Comparison of ENCODE assay signal across 9 cellular contexts in the genomic region with DNA sequence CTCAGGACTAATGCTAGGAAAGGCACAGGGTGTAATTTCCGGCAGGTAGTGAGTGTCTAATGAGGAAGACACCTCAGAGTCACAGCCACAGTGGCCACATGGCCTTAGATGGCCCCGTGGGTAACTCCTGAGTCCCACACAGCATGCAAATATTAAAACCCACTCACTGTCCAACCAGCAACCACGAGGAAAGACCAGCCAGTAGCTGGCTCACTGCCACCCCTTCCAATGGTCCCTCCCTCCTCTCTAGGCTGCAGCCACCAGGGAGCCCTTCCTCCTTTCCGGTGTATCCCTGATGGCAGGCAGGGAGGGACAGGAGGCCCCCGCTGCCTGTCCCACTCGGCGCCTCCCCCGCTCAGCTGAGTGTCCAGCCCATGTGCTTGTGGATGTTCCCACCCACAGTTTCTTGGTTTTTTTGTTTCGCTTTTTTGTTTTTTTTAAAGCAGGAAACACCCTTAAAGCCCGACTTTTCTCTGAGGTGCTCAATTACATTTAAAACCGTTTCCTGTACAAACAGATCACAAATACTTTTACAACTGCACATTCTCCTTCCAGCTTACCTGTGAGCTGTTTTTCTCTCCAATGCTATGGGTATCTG. TPM values are rescaled to one million over a fixed set of nuclear protein-coding genes. Genes with fewer than 3 reads are reported as not detected.
DNase-seq lines count a peak whose midpoint lies in the region; ATAC-seq, FAIRE-seq and TF ChIP-seq lines count a peak whose summit lies in the region.
"Had no signal": no experiment of that assay in that cellular context is flagged by ENCODE, and none has a peak within 500 bp of the region (broad histone marks: within the 10 kb centered on the region; RNA-seq: fewer than 3 reads in every experiment).

No MANE protein-coding gene starts in this region.

- SMC1A ChIA-PET in GM12878 (lab: Charles Lee; ENCODE audit: uncharacterized antibody, unreplicated experiment), result no interaction called here

- no peak overlapping the region for H2BK12ac ChIP-seq in mesenchymal stem cell (ENCODE audit: low read length in 2 of 2)

- RAD21 ChIA-PET in GM12878 (lab: Charles Lee; ENCODE audit: unreplicated experiment), result no interaction called here

- no peak overlapping the region for H2BK15ac ChIP-seq in mesenchymal stem cell (ENCODE audit: low read depth, poor library complexity, severe bottlenecking)

- DNase-seq in AG08396 (ENCODE audit: low spot score) (peak; percentile 58), GM12878 (ENCODE audit: low read depth, low spot score) (no peak), mesenchymal stem cell (peak; percentile 22), NAMALWA (ENCODE audit: low spot score) (no peak)
- DNase-seq: SJCRH30 had no signal

- H4K8ac ChIP-seq in mesenchymal stem cell (ENCODE audit: low read length), result no peak overlapping the region

- ATAC-seq in GM12878 (peak; percentile 56), GM21390 (IDR thresholded peaks at IDR 0.05; ENCODE audit: unreplicated experiment) (no peak), HG03025 (IDR thresholded peaks at IDR 0.05; ENCODE audit: low FRiP score, unreplicated experiment) (no peak), GM18867 (IDR thresholded peaks at IDR 0.05; ENCODE audit: unreplicated experiment) (no peak)

- H3K18ac ChIP-seq in mesenchymal stem cell (ENCODE audit: low read depth in 1 of 2, low read length in 2 of 2), result no peak overlapping the region

- H3K4me3 ChIP-seq in GM12878 (no peak overlapping the region), mesenchymal stem cell (ENCODE audit: insufficient read depth in 1 of 2, low read depth in 1 of 2, low read length in 2 of 2) (peak overlapping the region in 1 of 2 experiments; percentile 21)
- H3K4me3 ChIP-seq: SJCRH30 had no signal

- CTCF ChIA-PET in GM12878 (lab: Yijun Ruan, JAX), result interaction anchor here (1.3 to 1.4 kb wide), 2 partner anchors 30 to 87 kb away, joined by 3 to 4 read pairs; no protein-coding TSS in a partner anchor

- peak overlapping the region in 1 of 2 experiments; percentile 17 for H3K23ac ChIP-seq in mesenchymal stem cell (ENCODE audit: low read length in 2 of 2)

- under 1% methylated on average over 11 of the region's 11 CpGs for WGBS in GM12878 (ENCODE audit: insufficient coverage, insufficient replicate concordance, low lambda C conversion rate, missing lambda C conversion rate)
- 77% methylated on average over 11 of the region's 11 CpGs for WGBS in mesenchymal stem cell

- no TSS peak for BruUV-seq in GM12878 (replicated peaks; lab: Mats Ljungman, UMichigan)

- H3K4me1 ChIP-seq in GM12878 (ENCODE audit: control insufficient read depth, insufficient read depth, low read length) (peaks cover 7% of the 10 kb centered on the region), mesenchymal stem cell (ENCODE audit: control insufficient read depth, insufficient read depth, low read depth, low read length) (peaks cover 19% of the 10 kb centered on the region)
- H3K4me1 ChIP-seq: SJCRH30 had no signal

- H2BK120ac ChIP-seq in mesenchymal stem cell (ENCODE audit: low read depth, low read length), result no peak overlapping the region

- H2AK5ac ChIP-seq in mesenchymal stem cell (ENCODE audit: low read length, severe bottlenecking), result no peak overlapping the region

- peaks cover 33% of the 10 kb centered on the region for H3K79me1 ChIP-seq in mesenchymal stem cell (replicated peaks; ENCODE audit: low read length, poor library complexity, severe bottlenecking)

- H4K91ac ChIP-seq in mesenchymal stem cell (ENCODE audit: low read length), result no peak overlapping the region

- H2BK5ac ChIP-seq in mesenchymal stem cell (ENCODE audit: low read depth, low read length, poor library complexity, severe bottlenecking), result no peak overlapping the region

- no peak for TF ChIP-seq CTCF in GM12878 (IDR thresholded peaks at IDR 0.05 in 2 of 3, conservative IDR thresholded peaks at IDR 0.05 in 1 of 3; ENCODE audit: control insufficient read depth in 2 of 3, extremely low read depth in 1 of 3, insufficient read depth in 1 of 3, low read depth in 3 of 3, low read length in 3 of 3)

- peaks cover 16 to 39% of the 10 kb centered on the region in 2 experiments for H3K36me3 ChIP-seq in GM12878 (ENCODE audit: control insufficient read depth in 2 of 2, insufficient read depth in 2 of 2, low read length in 1 of 2)
- H3K36me3 ChIP-seq in mesenchymal stem cell (ENCODE audit: control insufficient read depth in 1 of 2, insufficient read depth in 2 of 2, low read depth in 1 of 2, low read length in 2 of 2), result peaks cover 44 to 48% of the 10 kb centered on the region in 2 experiments
- H3K36me3 ChIP-seq: SJCRH30 had no signal

- TF ChIP-seq EP300 in Ishikawa (IDR thresholded peaks at IDR 0.05; ENCODE audit: borderline replicate concordance), result no peak
- no peak for TF ChIP-seq EP300 in GM12878 (IDR thresholded peaks at IDR 0.05; ENCODE audit: borderline replicate concordance in 1 of 2, control insufficient read depth in 1 of 2, low read depth in 2 of 2, low read length in 2 of 2)

- H4K20me1 ChIP-seq in GM12878 (ENCODE audit: control insufficient read depth, insufficient read depth), result peaks cover 17% of the 10 kb centered on the region

- no peak for TF ChIP-seq RAD21 in Ishikawa (IDR thresholded peaks at IDR 0.05; ENCODE audit: low read depth)
- no peak for TF ChIP-seq RAD21 in GM12878 (IDR thresholded peaks at IDR 0.05; ENCODE audit: insufficient read depth, low read depth, low read length)

- intact Hi-C loops in GM12878 (cut with micrococcal nuclease; ENCODE audit: unreplicated experiment), result no loop called here

- H3K9ac ChIP-seq in GM12878 (ENCODE audit: control insufficient read depth, insufficient read depth, low read length) (no peak overlapping the region), mesenchymal stem cell (ENCODE audit: low read length) (no peak overlapping the region)

- H3K27me3 ChIP-seq in GM12878 (replicated peaks in 1 of 2; ENCODE audit: control insufficient read depth in 2 of 2, insufficient read depth in 2 of 2, low read length in 1 of 2) (no peaks in the 10 kb centered on the region), mesenchymal stem cell (ENCODE audit: control insufficient read depth in 1 of 2, insufficient read depth in 1 of 2, low read length in 2 of 2) (no peaks in the 10 kb centered on the region)
- H3K27me3 ChIP-seq: SJCRH30 had no signal

- TF ChIP-seq POLR2A in GM12878 (IDR thresholded peaks at IDR 0.05; ENCODE audit: low read depth, low read length), result no peak

- H3K14ac ChIP-seq in mesenchymal stem cell (ENCODE audit: low read length in 2 of 2), result no peak overlapping the region

- FAIRE-seq in GM12878 (lab: Jason Lieb, UNC), result no peak

- H2AFZ ChIP-seq in GM12878 (ENCODE audit: control insufficient read depth, low read depth, low read length), result no peak overlapping the region
- H2AFZ ChIP-seq in mesenchymal stem cell (ENCODE audit: low read depth, low read length), result no peak overlapping the region

- H3K9me3 ChIP-seq in GM12878 (replicated peaks; ENCODE audit: control insufficient read depth, insufficient read depth, low read length), result no peaks in the 10 kb centered on the region
- no peaks in the 10 kb centered on the region for H3K9me3 ChIP-seq in mesenchymal stem cell (ENCODE audit: control insufficient read depth, low read length)
- H3K9me3 ChIP-seq: SJCRH30 had no signal

- in situ Hi-C loops in GM12878 (cut with MboI), result no loop called here

- H3K4me2 ChIP-seq in GM12878 (ENCODE audit: control insufficient read depth, insufficient read depth), result peak overlapping the region; percentile 35; the same call in 1 of the 2 replicates
- peak overlapping the region; percentile 23 for H3K4me2 ChIP-seq in mesenchymal stem cell (ENCODE audit: low read length, poor library complexity, severe bottlenecking)

- POLR2A ChIA-PET in GM12878 (lab: Charles Lee), result no interaction called here

- peaks cover 54% of the 10 kb centered on the region for H3K79me2 ChIP-seq in GM12878 (ENCODE audit: control insufficient read depth, insufficient read depth, low read length)

- H3K4ac ChIP-seq in mesenchymal stem cell (ENCODE audit: low read depth in 1 of 2, low read length in 2 of 2), result no peak overlapping the region

- H3K27ac ChIP-seq in GM12878 (ENCODE audit: control insufficient read depth, insufficient read depth), result no peak overlapping the region
- H3K27ac ChIP-seq in mesenchymal stem cell (ENCODE audit: low read length, poor library complexity, severe bottlenecking), result no peak overlapping the region
- H3K27ac ChIP-seq: SJCRH30 had no signal

TF ChIP-seq in Ishikawa, 13 proteins besides CTCF, POLR2A, EP300 and RAD21 (continues in another document):
- TF ChIP-seq NFIC (IDR thresholded peaks at IDR 0.05) (0 out of 2 replicates have a peak, but pooled peaks have one; percentile 5), FOXM1 (IDR thresholded peaks at IDR 0.05; ENCODE audit: borderline replicate concordance, low read depth) (no peak), TCF12 (IDR thresholded peaks at IDR 0.05; ENCODE audit: low read depth) (no peak), EGR1 (IDR thresholded peaks at IDR 0.05) (no peak)

RNA-seq across cellular contexts. Expression of gene BNIP3, which starts 9.2 kb away (rescaled TPM):
- 159 and 174 TPM in 2 replicates for total RNA-seq in GM12878 (2013; cell fraction: nucleolus; rRNA removed)
- 27.9 and 31.6 TPM in 2 replicates for total RNA-seq in GM12878 (2014; rRNA removed)
- 25.0 and 27.0 TPM in 2 replicates for total RNA-seq in GM12878 (2014; rRNA removed; fragmentation: Illumina TruSeq; extraction: Trizol)
- total RNA-seq in GM12878 (2021), result 28.7 and 31.9 TPM in 2 replicates
- 33.5 TPM for polyA plus RNA-seq in GM12878 (2011; ENCODE audit: low read depth)
- 122 and 204 TPM in 2 replicates for polyA plus RNA-seq in GM12878 (2011; rRNA removed)
- polyA plus RNA-seq in GM12878 (2011; cell fraction: cytosol; rRNA removed), result 69.8 and 101 TPM in 2 replicates
- 95.0 and 131 TPM in 2 replicates for polyA plus RNA-seq in GM12878 (2011; cell fraction: nucleus; rRNA removed)
- 62.6 and 115 TPM in 2 replicates for polyA plus RNA-seq in GM12878 (2012)
- polyA plus RNA-seq in GM12878 (2014; fragmentation: Illumina TruSeq; extraction: Trizol), result 30.7 and 31.2 TPM in 2 replicates
- polyA plus RNA-seq in GM12878 (2014; fragmentation: Nextera tagmentation; extraction: Ambion mirVana), result 10 to 100 TPM in 1 of 2 experiments, 1 to 10 TPM in 1; 7.7 to 14.0 TPM
- 41.6 and 41.8 TPM in 2 replicates for polyA plus RNA-seq in GM12878 (2014; rRNA removed)
- 10 to 100 TPM; 35.8 to 40.2 TPM for polyA plus RNA-seq in GM12878 (2016; fragmentation: Nextera tagmentation; extraction: Ambion mirVana)
- 34.5 and 49.7 TPM in 2 replicates for polyA minus RNA-seq in GM12878 (2011; rRNA and poly(A)+ RNA removed)
- polyA minus RNA-seq in GM12878 (2011; cell fraction: cytosol; rRNA and poly(A)+ RNA removed), result 30.2 and 31.9 TPM in 2 replicates
- 40.9 and 42.3 TPM in 2 replicates for polyA minus RNA-seq in GM12878 (2011; cell fraction: nucleus; rRNA and poly(A)+ RNA removed)
- 30.5 TPM for polyA plus RNA-seq in mesenchymal stem cell (2013, experiment 1 of 2)
- polyA plus RNA-seq in mesenchymal stem cell (2013, experiment 2 of 2), result 31.1 TPM

Comparison
In these comparisons a context has a peak if more than half of its experiments do, and no peak if none do; other contexts are left out.
1. DNase-seq: peak in AG08396 (single experiment) and mesenchymal stem cell (single experiment); none in GM12878 (single experiment) and NAMALWA (single experiment).